Comparison of ENCODE assay signal across 8 cellular contexts in genomic region chr14:105069887-105070759, GRCh38. TPM values are rescaled to one million over a fixed set of nuclear protein-coding genes. Genes with fewer than 3 reads are reported as not detected.
DNase-seq lines count a peak whose midpoint lies in the region; ATAC-seq and TF ChIP-seq lines count a peak whose summit lies in the region.

No MANE protein-coding gene starts in this region.

- peaks cover 0 to 9% of the 10 kb centered on the region in 2 donors for H3K4me1 ChIP-seq in mucosa of rectum (ENCODE audit: control insufficient read depth in 2 of 2, insufficient read depth in 2 of 2, low read length in 2 of 2)

- H3K27ac Mint-ChIP-seq in Calu3 (ENCODE audit: unreplicated experiment), result no peak overlapping the region

- H3K9ac ChIP-seq in mucosa of rectum (ENCODE audit: low read depth in 1 of 2, low read length in 2 of 2), result peak overlapping the region in 1 of 2 donors; percentile 24

- H3K4me3 ChIP-seq in mucosa of rectum (ENCODE audit: low read length in 2 of 2), result no peak overlapping the region

- peak; percentile 40 for ATAC-seq in HG02884 (IDR thresholded peaks at IDR 0.05; ENCODE audit: unreplicated experiment)
- ATAC-seq in activated CD4-positive, CD25-positive, alpha-beta regulatory T cell treated with anti-CD3 and anti-CD28 coated beads, Interleukin-2, amount 50 U/mL, for 24 hours, result peak; percentile 55 to 57

- H3K36me3 ChIP-seq in mucosa of rectum (ENCODE audit: control insufficient read depth in 2 of 2, insufficient read depth in 2 of 2, low read length in 2 of 2), result no peaks in the 10 kb centered on the region

- no TSS peak for BruUV-seq in Calu3 (replicated peaks; lab: Mats Ljungman, UMichigan)

- peak overlapping the region; percentile 0 to 43 for H3K27ac ChIP-seq in mucosa of rectum (ENCODE audit: low read depth in 2 of 2, low read length in 2 of 2)

- DNase-seq in activated T-cell treated with anti-CD3 and anti-CD28 coated beads for 24 hours (ENCODE audit: low read depth) (peak; percentile 51), GDM1 (lab: John Stamatoyannopoulos, UW) (no peak), T1000 (lab: John Stamatoyannopoulos, UW) (no peak), Calu3 (no peak)
- no peak for DNase-seq in activated T-cell treated with anti-CD3 and anti-CD28 coated beads, Interleukin-2, amount 50 U/mL, for 1 hour

- intact Hi-C loops in Calu3 (cut with micrococcal nuclease; ENCODE audit: unreplicated experiment), result no loop called here

- no peak for TF ChIP-seq CTCF in Calu3 (IDR thresholded peaks at IDR 0.05; ENCODE audit: unreplicated experiment)

- no peaks in the 10 kb centered on the region for H3K27me3 Mint-ChIP-seq in Calu3 (ENCODE audit: unreplicated experiment)

- H3K4me3 Mint-ChIP-seq in Calu3 (ENCODE audit: low read depth, unreplicated experiment), result no peak overlapping the region

- CTCF ChIA-PET in Calu3 (lab: Charles Lee), result interaction anchor here (0.6 kb wide), 1 partner anchor 92 kb away, joined by 4 read pairs; no protein-coding TSS in a partner anchor

- peaks cover 0 to 5% of the 10 kb centered on the region in 2 donors for H3K27me3 ChIP-seq in mucosa of rectum (ENCODE audit: control insufficient read depth in 2 of 2, insufficient read depth in 2 of 2, low read length in 2 of 2)

- peaks cover 30% of the 10 kb centered on the region for H3K36me3 Mint-ChIP-seq in Calu3 (ENCODE audit: insufficient read depth, unreplicated experiment)

- H3K9me3 Mint-ChIP-seq in Calu3 (ENCODE audit: low read depth, unreplicated experiment), result no peaks in the 10 kb centered on the region

- H3K4me1 Mint-ChIP-seq in Calu3 (ENCODE audit: low read depth, unreplicated experiment), result peaks cover 6% of the 10 kb centered on the region

- H3K9me3 ChIP-seq in mucosa of rectum (ENCODE audit: control insufficient read depth in 2 of 2, low read length in 2 of 2), result no peaks in the 10 kb centered on the region

RNA-seq across cellular contexts. Expression of gene GPR132, which starts 4.9 kb away (rescaled TPM):
- 1.4 TPM in 2 replicates for total RNA-seq in Calu3 (2022)

RNA-seq across cellular contexts. Expression of gene CDCA4, which starts 49.2 kb away (rescaled TPM):
- 28.9 and 32.4 TPM in 2 replicates for total RNA-seq in Calu3 (2022)
